ENCODE assay signal across 17 cellular contexts in the genomic region with DNA sequence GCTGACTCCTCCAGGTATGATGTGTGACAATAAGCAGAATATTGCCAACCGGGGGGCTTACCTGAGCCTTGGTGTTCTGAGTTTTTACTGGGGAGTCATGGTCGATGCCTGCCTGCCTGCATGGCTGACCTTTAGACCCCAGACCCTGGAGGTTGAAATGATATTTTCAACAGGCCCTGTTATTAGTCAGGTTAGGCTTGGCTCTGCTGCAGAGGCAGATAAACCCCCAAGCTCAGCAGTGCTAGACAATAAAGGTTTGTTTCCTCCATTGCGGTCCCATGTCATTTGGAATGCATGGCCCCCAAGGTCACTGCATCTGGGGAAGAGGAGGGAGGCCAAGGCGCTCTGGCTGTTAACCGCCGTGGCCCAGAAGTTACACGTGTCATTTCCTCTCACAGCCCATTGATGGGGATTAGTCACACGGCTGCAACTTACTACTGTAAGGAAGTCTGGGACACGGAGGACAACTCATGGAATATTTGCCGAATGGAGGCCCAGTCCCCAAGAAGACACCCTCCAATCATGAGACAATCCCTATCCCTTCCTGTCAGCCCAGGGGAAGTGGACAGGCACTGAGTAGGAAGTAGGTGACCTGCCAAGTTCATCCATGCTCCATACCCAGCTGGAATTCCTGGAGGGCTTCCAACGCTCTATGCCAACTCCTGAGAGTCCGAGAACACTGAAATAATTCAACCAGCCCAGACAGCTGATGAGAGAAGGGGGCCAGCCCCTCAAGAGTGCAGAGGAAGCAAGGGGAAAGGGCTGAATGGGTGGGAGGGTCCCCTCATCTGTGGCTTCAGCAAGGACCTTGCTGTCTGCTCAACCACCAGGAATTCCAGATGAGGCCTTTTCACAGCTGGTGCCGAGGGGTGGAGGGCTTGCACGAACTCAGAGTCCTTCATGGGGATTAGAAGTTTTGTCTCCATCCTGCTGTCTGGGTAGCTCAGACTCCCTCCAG.
"Had no signal": no experiment of that assay in that cellular context is flagged by ENCODE, and none has a peak within 500 bp of the region (broad histone marks: within the 10 kb centered on the region; RNA-seq: fewer than 3 reads in every experiment).

No MANE protein-coding gene starts in this region.

- H3K27me3 ChIP-seq: hepatocyte, vagina had no signal

- H3K9me3 ChIP-seq: vagina had no signal

- H3K4me1 ChIP-seq: vagina had no signal

- DNase-seq: activated CD4-positive, alpha-beta memory T cell treated with anti-CD3 and anti-CD28 coated beads, Interleukin-2, amount 10 ng/mL, durations not matched to agents 7 days and 5 days; activated CD4-positive, alpha-beta T cell treated with anti-CD3 and anti-CD28 coated beads for 48 hours; activated CD4-positive, CD25-positive, alpha-beta regulatory T cell; activated CD8-positive, alpha-beta memory T cell treated with anti-CD3 and anti-CD28 coated beads, Interleukin-2, amount 10 ng/mL, durations not matched to agents 7 days and 5 days; activated naive CD4-positive, alpha-beta T cell; activated naive CD8-positive, alpha-beta T cell treated with anti-CD3 and anti-CD28 coated beads, Interleukin-2, amount 10 ng/mL, durations not matched to agents 7 days and 5 days; endodermal cell; foreskin fibroblast; left cardiac atrium; retina; stimulated activated CD4-positive, alpha-beta T cell treated with anti-CD3 and anti-CD28 coated beads, Interleukin-2, amount 100 ng/mL, for 24 hours; stimulated activated naive CD4-positive, alpha-beta T cell treated with Interleukin-2 at 50 U/mL for 16 hours; trophoblast cell had no signal

- H3K36me3 ChIP-seq: vagina had no signal

- H3K27ac ChIP-seq: epithelial cell of prostate, hepatocyte, vagina had no signal

- ATAC-seq: activated CD8-positive, alpha-beta memory T cell treated with anti-CD3 and anti-CD28 coated beads, Interleukin-2, amount 10 ng/mL, durations not matched to agents 7 days and 5 days; activated T-helper 17 cell treated with anti-CD3 and anti-CD28 coated beads, Interleukin-2, amount 50 U/mL, for 72 hours had no signal

- H3K4me3 ChIP-seq: hepatocyte, vagina had no signal
